In the genomic region with DNA sequence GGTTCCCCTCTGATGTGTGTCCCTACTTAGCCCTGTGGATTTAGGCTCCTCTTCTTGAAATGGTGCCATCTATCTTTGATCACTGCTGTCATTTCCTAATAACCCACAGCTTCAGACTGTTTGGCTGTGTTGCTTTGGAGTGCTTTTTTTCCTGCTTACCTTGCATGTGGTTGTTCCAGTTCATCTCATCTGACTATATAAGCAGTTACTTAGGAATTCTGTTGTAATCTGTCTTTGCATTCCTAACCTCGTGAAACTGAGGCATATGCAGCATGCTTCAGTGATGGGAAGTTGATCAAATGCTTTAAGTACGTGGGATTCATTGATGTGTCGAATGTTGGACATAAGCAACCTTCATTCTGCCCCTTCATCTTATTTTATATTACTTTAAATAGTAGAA, we compare ENCODE assay signal across 15 cellular contexts.
DNase-seq lines count a peak whose midpoint lies in the region; ATAC-seq, FAIRE-seq and TF ChIP-seq lines count a peak whose summit lies in the region.
"Had no signal": no experiment of that assay in that cellular context is flagged by ENCODE, and none has a peak within 500 bp of the region (broad histone marks: within the 10 kb centered on the region; RNA-seq: fewer than 3 reads in every experiment).

No MANE protein-coding gene starts in this region.

- peak overlapping the region; percentile 27; the same call in 1 of the 2 replicates for H4K91ac ChIP-seq in IMR-90 (ENCODE audit: insufficient read depth, low read depth, low read length)

- H3K79me2 ChIP-seq in keratinocyte (ENCODE audit: control insufficient read depth, insufficient read depth, low read length), result no peaks in the 10 kb centered on the region
- H3K79me2 ChIP-seq in parathyroid adenoma, result no peaks in the 10 kb centered on the region

- H3K36me3 ChIP-seq in IMR-90 (ENCODE audit: control insufficient read depth, insufficient read depth, low read length) (no peaks in the 10 kb centered on the region), keratinocyte (ENCODE audit: control insufficient read depth in 2 of 2, extremely low read depth in 1 of 2, insufficient read depth in 2 of 2, low read length in 2 of 2) (no peaks in the 10 kb centered on the region), parathyroid adenoma (ENCODE audit: control insufficient read depth, insufficient read depth, low read length) (no peaks in the 10 kb centered on the region), right atrium auricular region (no peaks in the 10 kb centered on the region)

- TF ChIP-seq RAD21 in IMR-90 (IDR thresholded peaks at IDR 0.05; ENCODE audit: low read length), result no peak

- H3K27ac Mint-ChIP-seq in stimulated activated naive CD8-positive, alpha-beta T cell treated with anti-CD3 and anti-CD28 coated beads, Interleukin-15, amount 100 ng/mL, for 72 hours, result peak overlapping the region in 1 of 2 donors; percentile 78
- H3K27ac Mint-ChIP-seq: CD14-positive monocyte; CD8-positive, alpha-beta T cell; H9 had no signal

- POLR2A ChIA-PET in IMR-90 (lab: Charles Lee; ENCODE audit: unreplicated experiment), result no interaction called here

- peaks cover 2% of the 10 kb centered on the region; the same call in 1 of the 2 replicates for H3K4me1 ChIP-seq in IMR-90 (ENCODE audit: control insufficient read depth, insufficient read depth, low read length)
- H3K4me1 ChIP-seq in keratinocyte (ENCODE audit: control insufficient read depth, extremely low read depth, insufficient read depth, low read length), result peaks cover 10% of the 10 kb centered on the region
- peaks cover 8% of the 10 kb centered on the region for H3K4me1 ChIP-seq in parathyroid adenoma
- no peaks in the 10 kb centered on the region for H3K4me1 ChIP-seq in right atrium auricular region

- peak overlapping the region in 1 of 2 experiments; percentile 17; a peak in 1 of 4 replicates for H4K8ac ChIP-seq in IMR-90 (ENCODE audit: low read depth in 2 of 2, low read length in 2 of 2)

- dilution Hi-C loops in IMR-90 (cut with HindIII; ENCODE audit: low sequenced_read_pairs, unreplicated experiment), result no loop called here
- dilution Hi-C loops in keratinocyte (cut with MboI; ENCODE audit: extremely low pct_ligation_motif_present, low sequenced_read_pairs), result no loop called here

- H3K9ac ChIP-seq in IMR-90 (ENCODE audit: low read depth, low read length) (no peak overlapping the region), keratinocyte (ENCODE audit: control insufficient read depth, extremely low read depth, insufficient read depth, low read length) (no peak overlapping the region), parathyroid adenoma (no peak overlapping the region)

- H4K20me1 ChIP-seq in IMR-90 (ENCODE audit: insufficient read depth, low read length) (no peaks in the 10 kb centered on the region), keratinocyte (ENCODE audit: control insufficient read depth, extremely low read depth, insufficient read depth, low read length) (no peaks in the 10 kb centered on the region)

- no peaks in the 10 kb centered on the region for H3K4me1 Mint-ChIP-seq in stimulated activated naive CD8-positive, alpha-beta T cell treated with anti-CD3 and anti-CD28 coated beads, Interleukin-15, amount 100 ng/mL, for 72 hours
- H3K4me1 Mint-ChIP-seq: CD14-positive monocyte had no signal

- 0 out of 2 replicates have a peak overlapping the region, but pooled peaks have one; percentile 5 for H2AK5ac ChIP-seq in IMR-90 (ENCODE audit: low read depth, low read length)

- peak overlapping the region; percentile 35 for H2BK120ac ChIP-seq in IMR-90 (ENCODE audit: low read depth, low read length)

- H3K79me1 ChIP-seq in IMR-90 (ENCODE audit: low read depth in 1 of 2, low read length in 2 of 2), result no peaks in the 10 kb centered on the region

- no CpG with 5 or more reads among the region's 3 CpGs for WGBS in IMR-90 (ENCODE audit: extremely low coverage in 2 of 2, insufficient read length in 1 of 2), 2 experiments

- peak; percentile 17 for FAIRE-seq in keratinocyte (lab: Jason Lieb, UNC)
- FAIRE-seq: A204.1 had no signal

- H3K9me3 Mint-ChIP-seq in stimulated activated naive CD8-positive, alpha-beta T cell treated with anti-CD3 and anti-CD28 coated beads, Interleukin-15, amount 100 ng/mL, for 72 hours, result peaks cover 5 to 25% of the 10 kb centered on the region in 2 donors

- H3K27me3 Mint-ChIP-seq in stimulated activated naive CD8-positive, alpha-beta T cell treated with anti-CD3 and anti-CD28 coated beads, Interleukin-15, amount 100 ng/mL, for 72 hours, result no peaks in the 10 kb centered on the region

- in situ Hi-C loops in IMR-90 (cut with MboI; ENCODE audit: low sequenced_read_pairs), result no loop called here

- no peak overlapping the region for H2BK20ac ChIP-seq in IMR-90 (ENCODE audit: low read depth, low read length)

- H2AFZ ChIP-seq in IMR-90 (replicated peaks; ENCODE audit: low read length, poor library complexity) (no peak overlapping the region), keratinocyte (ENCODE audit: control insufficient read depth, low read length) (no peak overlapping the region), parathyroid adenoma (peak overlapping the region; percentile 19)

- H3K27ac ChIP-seq in IMR-90 (ENCODE audit: insufficient read depth, low read length) (no peak overlapping the region), keratinocyte (ENCODE audit: control insufficient read depth, insufficient read depth, low read length) (no peak overlapping the region), parathyroid adenoma (no peak overlapping the region), right atrium auricular region (no peak overlapping the region)

- no peak overlapping the region for H2BK5ac ChIP-seq in IMR-90 (ENCODE audit: low read depth, low read length, poor library complexity, severe bottlenecking)

- peak overlapping the region; percentile 30; the same call in 2 of the 3 replicates for H2BK15ac ChIP-seq in IMR-90 (ENCODE audit: low read depth, low read length)

- peak overlapping the region; percentile 1; the same call in 1 of the 2 replicates for H3K4ac ChIP-seq in IMR-90 (ENCODE audit: low read depth, low read length)

- ATAC-seq in IMR-90 (ENCODE audit: low read depth) (no peak), left lobe of liver (peak; percentile 69)
- no peak for ATAC-seq in stimulated activated naive CD8-positive, alpha-beta T cell treated with anti-CD3 and anti-CD28 coated beads, Interleukin-15, amount 100 ng/mL, for 72 hours
- ATAC-seq: CD8-positive, alpha-beta T cell had no signal

- CTCF ChIA-PET in IMR-90 (lab: Yijun Ruan, JAX), result no interaction called here

- H3K56ac ChIP-seq in IMR-90 (ENCODE audit: extremely low read depth, insufficient read depth, low read length), result no peak overlapping the region

- no peak for TF ChIP-seq POLR2A in IMR-90 (IDR thresholded peaks at IDR 0.05; ENCODE audit: low read depth, low read length)

- DNase-seq in IMR-90 (no peak), keratinocyte (ENCODE audit: low read depth, low spot score) (no peak), left lobe of liver (ENCODE audit: low spot score) (no peak), iPS-NIHi11 (ENCODE audit: low spot score) (no peak), right atrium auricular region (ENCODE audit: low spot score) (no peak)
- DNase-seq in stimulated activated naive CD8-positive, alpha-beta T cell treated with anti-CD3 and anti-CD28 coated beads, Interleukin-15, amount 100 ng/mL, for 72 hours, result no peak
- DNase-seq: CD8-positive, alpha-beta T cell; COR-L47; DND-41; GDM1; GOT3; H9 had no signal

- H3K9me1 ChIP-seq in IMR-90 (ENCODE audit: insufficient read depth, low read length) (no peaks in the 10 kb centered on the region; the same call in 1 of the 2 replicates), keratinocyte (ENCODE audit: control insufficient read depth, extremely low read depth, insufficient read depth, low read length) (no peaks in the 10 kb centered on the region)

- TF ChIP-seq CTCF in IMR-90 (conservative IDR thresholded peaks at IDR 0.05; ENCODE audit: low read depth, low read length), result no peak
- TF ChIP-seq CTCF in keratinocyte (optimal IDR thresholded peaks at IDR 0.05 in 1 of 3, IDR thresholded peaks at IDR 0.05 in 1 of 3, conservative IDR thresholded peaks at IDR 0.05 in 1 of 3; ENCODE audit: extremely low read depth in 1 of 3, insufficient read depth in 2 of 3, low read length in 3 of 3), result no peak
- no peak for TF ChIP-seq CTCF in parathyroid adenoma (IDR thresholded peaks at IDR 0.05)
- TF ChIP-seq CTCF in right atrium auricular region (IDR thresholded peaks at IDR 0.05), result no peak

- H3K23ac ChIP-seq in IMR-90 (ENCODE audit: low read depth, low read length), result no peak overlapping the region

- H3K4me2 ChIP-seq in IMR-90 (ENCODE audit: low read depth, low read length) (no peak overlapping the region), keratinocyte (ENCODE audit: control insufficient read depth, extremely low read depth, insufficient read depth, low read depth, low read length) (no peak overlapping the region), parathyroid adenoma (ENCODE audit: low read length) (peak overlapping the region; percentile 44)

- H3K4me3 Mint-ChIP-seq in stimulated activated naive CD8-positive, alpha-beta T cell treated with anti-CD3 and anti-CD28 coated beads, Interleukin-15, amount 100 ng/mL, for 72 hours, result no peak overlapping the region
- H3K4me3 Mint-ChIP-seq: CD14-positive monocyte; CD8-positive, alpha-beta T cell; H9 had no signal

- intact Hi-C loops in IMR-90 (cut with micrococcal nuclease), result no loop called here

- no TSS peak for BruUV-seq in IMR-90 (replicated peaks; lab: Mats Ljungman, UMichigan)

- no peak overlapping the region for H2AK9ac ChIP-seq in IMR-90 (replicated peaks; ENCODE audit: low read depth, low read length, poor library complexity)

- H3K27me3 ChIP-seq in IMR-90 (ENCODE audit: control insufficient read depth, insufficient read depth, low read length), result no peaks in the 10 kb centered on the region
- H3K27me3 ChIP-seq in keratinocyte (ENCODE audit: control insufficient read depth, extremely low read depth, insufficient read depth, low read length), result no peaks in the 10 kb centered on the region
- H3K27me3 ChIP-seq in parathyroid adenoma (ENCODE audit: control insufficient read depth, insufficient read depth, low read length), result no peaks in the 10 kb centered on the region
- H3K27me3 ChIP-seq in right atrium auricular region, result no peaks in the 10 kb centered on the region

- H3K18ac ChIP-seq in IMR-90 (ENCODE audit: low read depth, low read length), result peak overlapping the region; percentile 72

- peak overlapping the region; percentile 20; the same call in 1 of the 2 replicates for H4K5ac ChIP-seq in IMR-90 (ENCODE audit: low read depth, low read length)

- H3K4me3 ChIP-seq in IMR-90 (ENCODE audit: insufficient read depth, low read depth, low read length) (no peak overlapping the region), keratinocyte (ENCODE audit: control insufficient read depth in 2 of 3, extremely low read depth in 1 of 3, insufficient read depth in 2 of 3, low read depth in 1 of 3, low read length in 3 of 3) (no peak overlapping the region), parathyroid adenoma (ENCODE audit: low read depth, low read length) (no peak overlapping the region), right atrium auricular region (no peak overlapping the region)

- H3K14ac ChIP-seq in IMR-90 (replicated peaks; ENCODE audit: low read depth, low read length), result no peak overlapping the region; the same call in 1 of the 2 replicates

- H3K9me3 ChIP-seq in IMR-90 (ENCODE audit: control insufficient read depth, insufficient read depth, low read length), result no peaks in the 10 kb centered on the region
- H3K9me3 ChIP-seq in keratinocyte (ENCODE audit: control insufficient read depth, low read depth, low read length), result no peaks in the 10 kb centered on the region
- no peaks in the 10 kb centered on the region for H3K9me3 ChIP-seq in parathyroid adenoma (ENCODE audit: control insufficient read depth, low read length)
- no peaks in the 10 kb centered on the region for H3K9me3 ChIP-seq in right atrium auricular region
